22 cellular contexts compared by ENCODE assay signal in genomic region chr13:110836600-110836903, GRCh38.
"Had no signal": no experiment of that assay in that cellular context is flagged by ENCODE, and none has a peak within 500 bp of the region (broad histone marks: within the 10 kb centered on the region; RNA-seq: fewer than 3 reads in every experiment).

No MANE protein-coding gene starts in this region.

- H3K27ac ChIP-seq: dorsolateral prefrontal cortex, esophagus squamous epithelium, heart right ventricle, neutrophil, pancreas, sigmoid colon, spleen, thoracic aorta, tibial nerve, upper lobe of left lung, uterus had no signal

- H3K27me3 ChIP-seq: pancreas, sigmoid colon, upper lobe of left lung, uterus had no signal

- H3K36me3 ChIP-seq: esophagus squamous epithelium, heart right ventricle, neutrophil, pancreas, sigmoid colon, spleen, thoracic aorta, tibial nerve, upper lobe of left lung, uterus had no signal

- ATAC-seq: heart right ventricle; mucosa of descending colon; natural killer cell treated with Interleukin-12 subunit alpha and Interleukin-12 subunit beta and Interleukin-15 and Interleukin-18, amount 100 ng/mL, for 72 hours; pancreas; stimulated activated memory B cell treated with anti-CD40 and anti-IgM and Interleukin-4, amounts not matched to agents 10 μg/mL and 1 μg/mL and 100 μg/mL, for 72 hours; stimulated activated naive CD8-positive, alpha-beta T cell treated with anti-CD3 and anti-CD28 coated beads, Interleukin-15, Interleukin-2, amounts not matched to agents 100 U/mL and 50 U/mL, for 24 hours had no signal

- H3K9me3 ChIP-seq: esophagus squamous epithelium, mucosa of descending colon, neutrophil, pancreas, sigmoid colon, thoracic aorta, upper lobe of left lung, uterus had no signal

- H3K4me3 ChIP-seq: dorsolateral prefrontal cortex, esophagus squamous epithelium, heart right ventricle, lung, mucosa of descending colon, pancreas, sigmoid colon, spleen, thoracic aorta, tibial nerve, upper lobe of left lung, uterus had no signal

- DNase-seq: dorsolateral prefrontal cortex; effector CD4-positive, alpha-beta T cell; esophagus squamous epithelium; foreskin melanocyte; glutamatergic neuron; heart right ventricle; mucosa of descending colon; naive B cell; pancreas; sigmoid colon; spleen; stimulated activated CD4-positive, alpha-beta T cell treated with anti-CD3 and anti-CD28 coated beads, Interleukin-4, amount 100 ng/mL, for 4 hours; stimulated activated naive CD8-positive, alpha-beta T cell treated with anti-CD3 and anti-CD28 coated beads, Interleukin-15, Interleukin-2, amounts not matched to agents 100 U/mL and 50 U/mL, for 24 hours; substantia nigra; upper lobe of left lung; uterus had no signal

- H3K4me1 ChIP-seq: esophagus squamous epithelium, heart right ventricle, pancreas, sigmoid colon, spleen, tibial nerve, upper lobe of left lung, uterus had no signal
